1 cellular context compared by ENCODE assay signal in genomic region chr7:876077-876971, GRCh38.
TF ChIP-seq lines count a peak whose summit lies in the region.

GET4 (plus strand) TSS chr7:876554; CDS start chr7:876646, 92 bp downstream.

TF ChIP-seq in HepG2, 621 proteins besides CTCF, POLR2A, EP300 and RAD21 (continued from another document and continues in another):
- TF ChIP-seq TFAP4 (IDR thresholded peaks at IDR 0.05; ENCODE audit: borderline replicate concordance, low read depth) (peak; percentile 42; the same call in 1 of the 2 replicates), ZNF432 (CRISPR knock-in tag; IDR thresholded peaks at IDR 0.05; ENCODE audit: borderline replicate concordance) (no peak), NCOA1 (CRISPR knock-in tag; IDR thresholded peaks at IDR 0.05) (no peak), ZNF263 (CRISPR knock-in tag; IDR thresholded peaks at IDR 0.05) (no peak), RBM22 (optimal IDR thresholded peaks at IDR 0.05; ENCODE audit: low read length) (no peak), ZXDC (CRISPR knock-in tag; IDR thresholded peaks at IDR 0.05) (0 out of 2 replicates have a peak, but pooled peaks have one; percentile 17), SP5 (CRISPR knock-in tag; IDR thresholded peaks at IDR 0.05; ENCODE audit: borderline replicate concordance, low read depth) (peak; percentile 92), RBFOX2 (IDR thresholded peaks at IDR 0.05; ENCODE audit: low read depth, low read length) (peak; percentile 87), ZNF572 (CRISPR knock-in tag; IDR thresholded peaks at IDR 0.05) (no peak), SMARCC2 (IDR thresholded peaks at IDR 0.05) (no peak), SPEN (CRISPR knock-in tag; IDR thresholded peaks at IDR 0.05; ENCODE audit: low read depth) (peak; percentile 97), ZNF317 (CRISPR knock-in tag; IDR thresholded peaks at IDR 0.05) (no peak), HINFP (CRISPR knock-in tag; IDR thresholded peaks at IDR 0.05; ENCODE audit: low read depth) (peak; percentile 50; the same call in 1 of the 2 replicates), DNMT3B (CRISPR knock-in tag; conservative IDR thresholded peaks at IDR 0.05) (no peak), TOPORS (CRISPR knock-in tag; IDR thresholded peaks at IDR 0.05) (no peak; the same call in 1 of the 2 replicates), ZNF792 (CRISPR knock-in tag; IDR thresholded peaks at IDR 0.05) (no peak), ZNF446 (CRISPR knock-in tag; IDR thresholded peaks at IDR 0.05) (no peak), NR1H2 (CRISPR knock-in tag; IDR thresholded peaks at IDR 0.05; ENCODE audit: borderline replicate concordance, low read depth) (no peak), SRF (IDR thresholded peaks at IDR 0.05; ENCODE audit: low read depth, low read length) (no peak), KLF16 (CRISPR knock-in tag; IDR thresholded peaks at IDR 0.05) (peak in 1 of 2 experiments; percentile 73; a peak in 1 of 4 replicates), ZNF296 (CRISPR knock-in tag; conservative IDR thresholded peaks at IDR 0.05) (no peak), ZNF142 (CRISPR knock-in tag; IDR thresholded peaks at IDR 0.05) (peak; percentile 58; the same call in 1 of the 2 replicates), ZNF740 (CRISPR knock-in tag; IDR thresholded peaks at IDR 0.05) (no peak), NONO (IDR thresholded peaks at IDR 0.05) (no peak), NONO (CRISPR knock-in tag; conservative IDR thresholded peaks at IDR 0.05) (peak; percentile 93), SOX13 (IDR thresholded peaks at IDR 0.05) (no peak), SOX13 (CRISPR knock-in tag; conservative IDR thresholded peaks at IDR 0.05 in 1 of 2, IDR thresholded peaks at IDR 0.05 in 1 of 2) (no peak), MIER2 (CRISPR knock-in tag; IDR thresholded peaks at IDR 0.05) (no peak), NKX3-1 (CRISPR knock-in tag; IDR thresholded peaks at IDR 0.05) (no peak), SSRP1 (CRISPR knock-in tag; IDR thresholded peaks at IDR 0.05) (no peak), ZNF589 (CRISPR knock-in tag; conservative IDR thresholded peaks at IDR 0.05) (no peak), HOXA5 (CRISPR knock-in tag; IDR thresholded peaks at IDR 0.05) (no peak), RFX3 (CRISPR knock-in tag; IDR thresholded peaks at IDR 0.05) (no peak), SALL1 (CRISPR knock-in tag; IDR thresholded peaks at IDR 0.05) (peak; percentile 87), FOXJ3 (CRISPR knock-in tag; IDR thresholded peaks at IDR 0.05; ENCODE audit: borderline replicate concordance) (no peak), ZNF431 (CRISPR knock-in tag; IDR thresholded peaks at IDR 0.05; ENCODE audit: borderline replicate concordance, low read depth) (no peak; the same call in 1 of the 2 replicates), ZNF510 (CRISPR knock-in tag; IDR thresholded peaks at IDR 0.05; ENCODE audit: low read depth) (no peak), CEBPG (CRISPR knock-in tag; IDR thresholded peaks at IDR 0.05) (no peak), HOXA3 (CRISPR knock-in tag; IDR thresholded peaks at IDR 0.05) (peak; percentile 96), HOXA9 (CRISPR knock-in tag; IDR thresholded peaks at IDR 0.05; ENCODE audit: borderline replicate concordance) (no peak), HES4 (CRISPR knock-in tag; IDR thresholded peaks at IDR 0.05; ENCODE audit: borderline replicate concordance) (no peak), ZNF235 (CRISPR knock-in tag; IDR thresholded peaks at IDR 0.05; ENCODE audit: borderline replicate concordance) (peak; percentile 78; the same call in 1 of the 2 replicates), ZBTB8A (CRISPR knock-in tag; IDR thresholded peaks at IDR 0.05; ENCODE audit: borderline replicate concordance, low read depth) (no peak), ZNF224 (CRISPR knock-in tag; IDR thresholded peaks at IDR 0.05) (no peak), ZSCAN30 (CRISPR knock-in tag; IDR thresholded peaks at IDR 0.05) (no peak), JARID2 (CRISPR knock-in tag; IDR thresholded peaks at IDR 0.05; ENCODE audit: insufficient replicate concordance) (no peak)
- TF ChIP-seq, protein P1, sequence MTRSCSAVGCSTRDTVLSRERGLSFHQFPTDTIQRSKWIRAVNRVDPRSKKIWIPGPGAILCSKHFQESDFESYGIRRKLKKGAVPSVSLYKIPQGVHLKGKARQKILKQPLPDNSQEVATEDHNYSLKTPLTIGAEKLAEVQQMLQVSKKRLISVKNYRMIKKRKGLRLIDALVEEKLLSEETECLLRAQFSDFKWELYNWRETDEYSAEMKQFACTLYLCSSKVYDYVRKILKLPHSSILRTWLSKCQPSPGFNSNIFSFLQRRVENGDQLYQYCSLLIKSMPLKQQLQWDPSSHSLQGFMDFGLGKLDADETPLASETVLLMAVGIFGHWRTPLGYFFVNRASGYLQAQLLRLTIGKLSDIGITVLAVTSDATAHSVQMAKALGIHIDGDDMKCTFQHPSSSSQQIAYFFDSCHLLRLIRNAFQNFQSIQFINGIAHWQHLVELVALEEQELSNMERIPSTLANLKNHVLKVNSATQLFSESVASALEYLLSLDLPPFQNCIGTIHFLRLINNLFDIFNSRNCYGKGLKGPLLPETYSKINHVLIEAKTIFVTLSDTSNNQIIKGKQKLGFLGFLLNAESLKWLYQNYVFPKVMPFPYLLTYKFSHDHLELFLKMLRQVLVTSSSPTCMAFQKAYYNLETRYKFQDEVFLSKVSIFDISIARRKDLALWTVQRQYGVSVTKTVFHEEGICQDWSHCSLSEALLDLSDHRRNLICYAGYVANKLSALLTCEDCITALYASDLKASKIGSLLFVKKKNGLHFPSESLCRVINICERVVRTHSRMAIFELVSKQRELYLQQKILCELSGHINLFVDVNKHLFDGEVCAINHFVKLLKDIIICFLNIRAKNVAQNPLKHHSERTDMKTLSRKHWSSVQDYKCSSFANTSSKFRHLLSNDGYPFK (CRISPR knock-in tag; IDR thresholded peaks at IDR 0.05; ENCODE audit: borderline replicate concordance), result no peak
- TF ChIP-seq, protein P2, sequence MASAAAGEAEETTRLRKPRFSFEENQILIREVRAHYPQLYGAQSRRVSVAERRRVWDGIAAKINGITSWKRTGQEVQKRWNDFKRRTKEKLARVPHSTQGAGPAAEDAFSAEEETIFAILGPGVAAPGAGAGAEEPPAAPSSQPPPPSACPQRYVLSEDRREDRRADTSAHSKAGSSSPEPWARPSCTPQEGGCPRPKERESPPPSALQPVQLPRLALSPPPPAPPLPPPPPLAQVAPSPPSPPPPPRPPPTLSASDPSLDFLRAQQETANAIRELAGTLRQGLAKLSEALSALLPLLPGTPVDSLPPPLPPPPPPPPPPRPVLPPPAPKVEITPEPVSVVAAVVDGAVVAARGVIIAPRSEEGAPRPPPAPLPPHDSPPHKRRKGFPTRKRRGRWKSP (CRISPR knock-in tag; IDR thresholded peaks at IDR 0.05), result no peak
- TF ChIP-seq, protein P3, sequence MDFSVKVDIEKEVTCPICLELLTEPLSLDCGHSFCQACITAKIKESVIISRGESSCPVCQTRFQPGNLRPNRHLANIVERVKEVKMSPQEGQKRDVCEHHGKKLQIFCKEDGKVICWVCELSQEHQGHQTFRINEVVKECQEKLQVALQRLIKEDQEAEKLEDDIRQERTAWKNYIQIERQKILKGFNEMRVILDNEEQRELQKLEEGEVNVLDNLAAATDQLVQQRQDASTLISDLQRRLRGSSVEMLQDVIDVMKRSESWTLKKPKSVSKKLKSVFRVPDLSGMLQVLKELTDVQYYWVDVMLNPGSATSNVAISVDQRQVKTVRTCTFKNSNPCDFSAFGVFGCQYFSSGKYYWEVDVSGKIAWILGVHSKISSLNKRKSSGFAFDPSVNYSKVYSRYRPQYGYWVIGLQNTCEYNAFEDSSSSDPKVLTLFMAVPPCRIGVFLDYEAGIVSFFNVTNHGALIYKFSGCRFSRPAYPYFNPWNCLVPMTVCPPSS (IDR thresholded peaks at IDR 0.05), result no peak
- TF ChIP-seq, protein P4, sequence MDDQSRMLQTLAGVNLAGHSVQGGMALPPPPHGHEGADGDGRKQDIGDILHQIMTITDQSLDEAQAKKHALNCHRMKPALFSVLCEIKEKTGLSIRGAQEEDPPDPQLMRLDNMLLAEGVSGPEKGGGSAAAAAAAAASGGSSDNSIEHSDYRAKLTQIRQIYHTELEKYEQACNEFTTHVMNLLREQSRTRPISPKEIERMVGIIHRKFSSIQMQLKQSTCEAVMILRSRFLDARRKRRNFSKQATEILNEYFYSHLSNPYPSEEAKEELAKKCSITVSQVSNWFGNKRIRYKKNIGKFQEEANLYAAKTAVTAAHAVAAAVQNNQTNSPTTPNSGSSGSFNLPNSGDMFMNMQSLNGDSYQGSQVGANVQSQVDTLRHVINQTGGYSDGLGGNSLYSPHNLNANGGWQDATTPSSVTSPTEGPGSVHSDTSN (CRISPR knock-in tag; IDR thresholded peaks at IDR 0.05; ENCODE audit: borderline replicate concordance), result no peak
- TF ChIP-seq, protein P5, sequence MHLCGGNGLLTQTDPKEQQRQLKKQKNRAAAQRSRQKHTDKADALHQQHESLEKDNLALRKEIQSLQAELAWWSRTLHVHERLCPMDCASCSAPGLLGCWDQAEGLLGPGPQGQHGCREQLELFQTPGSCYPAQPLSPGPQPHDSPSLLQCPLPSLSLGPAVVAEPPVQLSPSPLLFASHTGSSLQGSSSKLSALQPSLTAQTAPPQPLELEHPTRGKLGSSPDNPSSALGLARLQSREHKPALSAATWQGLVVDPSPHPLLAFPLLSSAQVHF (CRISPR knock-in tag; IDR thresholded peaks at IDR 0.05), result no peak
